ENCODE assay signal across 22 cellular contexts in the genomic region with DNA sequence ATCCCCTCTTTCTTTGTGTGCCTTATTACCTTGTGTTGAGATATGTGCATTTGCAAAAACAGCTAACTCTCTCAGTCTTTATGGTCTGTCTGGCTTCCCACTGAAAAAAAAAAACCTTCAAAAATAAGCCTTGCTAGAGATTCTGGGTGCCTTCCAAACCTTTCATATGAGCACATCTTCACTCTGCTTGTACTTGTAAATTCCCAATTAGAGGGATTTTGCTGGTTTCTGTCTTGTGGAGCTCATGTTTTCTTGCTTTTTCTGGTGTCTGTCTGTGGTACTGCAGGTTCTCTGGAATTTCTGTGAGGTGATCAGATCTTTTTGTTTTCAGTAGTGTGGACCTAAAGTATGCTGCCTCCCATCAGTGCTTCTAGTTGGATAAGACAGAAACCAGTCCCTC.
"Had no signal": no experiment of that assay in that cellular context is flagged by ENCODE, and none has a peak within 500 bp of the region (broad histone marks: within the 10 kb centered on the region; RNA-seq: fewer than 3 reads in every experiment).

No MANE protein-coding gene starts in this region.

- H3K27ac ChIP-seq: breast epithelium, coronary artery, left ventricle myocardium inferior, ovary, psoas muscle, tibial artery, VCaP had no signal

- H3K4me3 ChIP-seq: breast epithelium, coronary artery, left ventricle myocardium inferior, ovary, psoas muscle, tibial artery had no signal

- H3K4me3 Mint-ChIP-seq: activated CD8-positive, alpha-beta T cell treated with anti-CD3 and anti-CD28 coated beads, Interleukin-2, amount 10 ng/mL, durations not matched to agents 7 days and 5 days; activated T-cell treated with anti-CD3 and anti-CD28 coated beads, Interleukin-2, amount 50 U/mL, for 24 hours; activated T-helper 17 cell treated with anti-CD3 and anti-CD28 coated beads, Interleukin-2, amount 50 U/mL, for 72 hours; naive thymus-derived CD8-positive, alpha-beta T cell; stimulated activated naive CD8-positive, alpha-beta T cell treated with anti-CD3 and anti-CD28 coated beads, Interleukin-15, Interleukin-2, amounts not matched to agents 100 ng/mL and 50 ng/mL, for 24 hours; T-helper 2 cell treated with Interferon-gamma antibody and Interleukin-4, amounts not matched to agents 5 μg/mL and 100 μg/mL, for 36 hours had no signal

- H3K27me3 ChIP-seq: breast epithelium, ovary, tibial artery had no signal

- H3K27me3 Mint-ChIP-seq: activated T-cell treated with anti-CD3 and anti-CD28 coated beads, Interleukin-2, amount 50 U/mL, for 24 hours; activated T-helper 17 cell treated with anti-CD3 and anti-CD28 coated beads, Interleukin-2, amount 50 U/mL, for 72 hours; stimulated activated naive CD8-positive, alpha-beta T cell treated with anti-CD3 and anti-CD28 coated beads, Interleukin-15, Interleukin-2, amounts not matched to agents 100 ng/mL and 50 ng/mL, for 24 hours had no signal

- ATAC-seq: activated CD8-positive, alpha-beta T cell treated with anti-CD3 and anti-CD28 coated beads, Interleukin-2, amount 10 ng/mL, durations not matched to agents 7 days and 5 days; activated naive CD4-positive, alpha-beta T cell treated with anti-CD3 and anti-CD28 coated beads, Interleukin-2, amount 50 U/mL, for 72 hours; activated T-helper 17 cell treated with anti-CD3 and anti-CD28 coated beads, Interleukin-2, amount 50 U/mL, for 72 hours; naive thymus-derived CD8-positive, alpha-beta T cell; psoas muscle; right cardiac atrium had no signal

- H3K9me3 ChIP-seq: breast epithelium, left ventricle myocardium inferior, ovary, psoas muscle, tibial artery had no signal

- H3K36me3 ChIP-seq: breast epithelium, left ventricle myocardium inferior, ovary, tibial artery had no signal

- DNase-seq: activated CD4-positive, alpha-beta T cell treated with anti-CD3 and anti-CD28 coated beads, Interleukin-2, amount 50 U/mL, for 1 hour; activated CD4-positive, CD25-positive, alpha-beta regulatory T cell treated with anti-CD3 and anti-CD28 coated beads, Interleukin-2, amount 50 U/mL, for 72 hours; activated CD8-positive, alpha-beta T cell treated with anti-CD3 and anti-CD28 coated beads, Interleukin-2, amount 10 ng/mL, durations not matched to agents 7 days and 5 days; activated T-cell treated with anti-CD3 and anti-CD28 coated beads, Interleukin-2, amount 50 U/mL, for 24 hours; aorta; foreskin melanocyte; hippocampal formation; left ventricle myocardium inferior; naive thymus-derived CD8-positive, alpha-beta T cell; ovary; psoas muscle; right cardiac atrium; stimulated activated CD4-positive, alpha-beta T cell treated with anti-CD3 and anti-CD28 coated beads, Interleukin-12 subunit alpha, Interleukin-12 subunit beta, amount 100 ng/mL, for 4 hours; stimulated activated CD4-positive, alpha-beta T cell treated with anti-CD3 and anti-CD28 coated beads, Interleukin-4, amount 100 ng/mL, for 4 hours; tibial artery had no signal

- H3K4me1 ChIP-seq: breast epithelium, left ventricle myocardium inferior, psoas muscle, tibial artery had no signal

- H3K4me1 Mint-ChIP-seq: activated T-helper 17 cell treated with anti-CD3 and anti-CD28 coated beads, Interleukin-2, amount 50 U/mL, for 72 hours; naive thymus-derived CD8-positive, alpha-beta T cell had no signal

- H3K36me3 Mint-ChIP-seq: activated naive CD4-positive, alpha-beta T cell treated with anti-CD3 and anti-CD28 coated beads, Interleukin-2, amount 50 U/mL, for 72 hours; naive thymus-derived CD8-positive, alpha-beta T cell had no signal

- H3K27ac Mint-ChIP-seq: activated CD8-positive, alpha-beta T cell treated with anti-CD3 and anti-CD28 coated beads, Interleukin-2, amount 10 ng/mL, durations not matched to agents 7 days and 5 days; activated naive CD4-positive, alpha-beta T cell treated with anti-CD3 and anti-CD28 coated beads, Interleukin-2, amount 50 U/mL, for 72 hours; activated T-cell treated with anti-CD3 and anti-CD28 coated beads, Interleukin-2, amount 50 U/mL, for 24 hours; activated T-helper 17 cell treated with anti-CD3 and anti-CD28 coated beads, Interleukin-2, amount 50 U/mL, for 72 hours; stimulated activated naive CD8-positive, alpha-beta T cell treated with anti-CD3 and anti-CD28 coated beads, Interleukin-15, Interleukin-2, amounts not matched to agents 100 ng/mL and 50 ng/mL, for 24 hours; T-helper 2 cell treated with Interferon-gamma antibody and Interleukin-4, amounts not matched to agents 5 μg/mL and 100 μg/mL, for 36 hours had no signal
